ENCODE assay signal across 1 cellular context in the genomic region with DNA sequence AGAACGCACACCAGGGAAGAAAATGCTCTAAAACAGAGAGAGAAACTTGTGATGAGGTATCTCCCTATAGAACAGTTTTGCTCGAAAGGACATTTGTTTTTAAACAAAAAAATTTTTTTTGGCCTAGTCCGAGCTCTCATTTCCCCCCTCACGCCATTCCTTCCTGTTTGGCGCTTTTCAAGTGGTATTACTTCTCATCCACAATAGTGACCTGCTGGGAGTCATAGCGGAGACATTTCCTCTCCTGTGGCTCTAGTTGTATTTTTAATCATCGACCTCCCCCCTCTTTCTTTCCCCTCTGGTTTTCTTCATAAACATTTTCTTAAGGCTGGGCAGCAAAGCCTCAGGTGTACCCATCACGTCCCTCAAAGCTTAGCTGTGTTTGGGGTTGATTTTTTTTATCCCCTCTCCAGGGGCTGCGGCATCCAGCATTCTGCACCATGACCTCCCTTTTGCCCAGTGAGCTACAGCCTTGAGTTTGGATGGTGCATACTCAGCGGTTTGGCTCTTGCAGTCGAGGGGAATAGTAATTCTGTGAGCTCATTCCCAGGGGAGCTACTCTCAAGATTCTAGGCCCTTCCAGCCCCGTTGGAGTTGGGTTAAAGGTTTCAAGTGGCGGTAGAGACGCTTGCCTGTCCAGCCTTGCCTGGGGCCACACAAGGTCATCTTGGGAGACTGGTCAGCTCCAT.
TF ChIP-seq lines count a peak whose summit lies in the region.

No MANE protein-coding gene starts in this region.

TF ChIP-seq in SK-N-SH, 30 proteins besides CTCF, POLR2A, EP300 and RAD21 (continued from another document):
- TF ChIP-seq, protein P1, sequence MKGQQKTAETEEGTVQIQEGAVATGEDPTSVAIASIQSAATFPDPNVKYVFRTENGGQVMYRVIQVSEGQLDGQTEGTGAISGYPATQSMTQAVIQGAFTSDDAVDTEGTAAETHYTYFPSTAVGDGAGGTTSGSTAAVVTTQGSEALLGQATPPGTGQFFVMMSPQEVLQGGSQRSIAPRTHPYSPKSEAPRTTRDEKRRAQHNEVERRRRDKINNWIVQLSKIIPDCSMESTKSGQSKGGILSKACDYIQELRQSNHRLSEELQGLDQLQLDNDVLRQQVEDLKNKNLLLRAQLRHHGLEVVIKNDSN (IDR thresholded peaks at IDR 0.05; ENCODE audit: borderline replicate concordance, low read depth): no peak
- TF ChIP-seq FOXM1 (IDR thresholded peaks at IDR 0.05; ENCODE audit: low read depth) (no peak), SMC3 (IDR thresholded peaks at IDR 0.05; ENCODE audit: low read depth, low read length) (no peak), TCF12 (IDR thresholded peaks at IDR 0.05) (no peak), NRF1 (IDR thresholded peaks at IDR 0.05; ENCODE audit: low read depth, low read length) (no peak), EZH2phosphoT487 (IDR thresholded peaks at IDR 0.05; ENCODE audit: borderline replicate concordance, low read depth) (no peak), MXI1 (IDR thresholded peaks at IDR 0.05; ENCODE audit: low read depth, low read length) (no peak), SIN3A (IDR thresholded peaks at IDR 0.05; ENCODE audit: borderline replicate concordance, low read depth, low read length) (no peak), FOXJ3 (CRISPR knock-in tag; IDR thresholded peaks at IDR 0.05) (no peak), POLR2AphosphoS5 (IDR thresholded peaks at IDR 0.05; ENCODE audit: low read depth, low read length) (no peak)
- TF ChIP-seq, protein P2, sequence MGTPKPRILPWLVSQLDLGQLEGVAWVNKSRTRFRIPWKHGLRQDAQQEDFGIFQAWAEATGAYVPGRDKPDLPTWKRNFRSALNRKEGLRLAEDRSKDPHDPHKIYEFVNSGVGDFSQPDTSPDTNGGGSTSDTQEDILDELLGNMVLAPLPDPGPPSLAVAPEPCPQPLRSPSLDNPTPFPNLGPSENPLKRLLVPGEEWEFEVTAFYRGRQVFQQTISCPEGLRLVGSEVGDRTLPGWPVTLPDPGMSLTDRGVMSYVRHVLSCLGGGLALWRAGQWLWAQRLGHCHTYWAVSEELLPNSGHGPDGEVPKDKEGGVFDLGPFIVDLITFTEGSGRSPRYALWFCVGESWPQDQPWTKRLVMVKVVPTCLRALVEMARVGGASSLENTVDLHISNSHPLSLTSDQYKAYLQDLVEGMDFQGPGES (IDR thresholded peaks at IDR 0.05; ENCODE audit: low read depth, low read length): no peak
- TF ChIP-seq, protein P3, sequence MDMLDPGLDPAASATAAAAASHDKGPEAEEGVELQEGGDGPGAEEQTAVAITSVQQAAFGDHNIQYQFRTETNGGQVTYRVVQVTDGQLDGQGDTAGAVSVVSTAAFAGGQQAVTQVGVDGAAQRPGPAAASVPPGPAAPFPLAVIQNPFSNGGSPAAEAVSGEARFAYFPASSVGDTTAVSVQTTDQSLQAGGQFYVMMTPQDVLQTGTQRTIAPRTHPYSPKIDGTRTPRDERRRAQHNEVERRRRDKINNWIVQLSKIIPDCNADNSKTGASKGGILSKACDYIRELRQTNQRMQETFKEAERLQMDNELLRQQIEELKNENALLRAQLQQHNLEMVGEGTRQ (IDR thresholded peaks at IDR 0.05; ENCODE audit: borderline replicate concordance, low read depth, low read length): no peak
